In genomic region chr11:71383461-71383860, GRCh38 we compare ENCODE assay signal across 19 cellular contexts.
DNase-seq lines count a peak whose midpoint lies in the region; ATAC-seq and TF ChIP-seq lines count a peak whose summit lies in the region.
"Had no signal": no experiment of that assay in that cellular context is flagged by ENCODE, and none has a peak within 500 bp of the region (broad histone marks: within the 10 kb centered on the region; RNA-seq: fewer than 3 reads in every experiment).

No MANE protein-coding gene starts in this region.

- H3K4me1 ChIP-seq in left lung, result no peaks in the 10 kb centered on the region
- H3K4me1 ChIP-seq: SJSA1 had no signal

- intact Hi-C loops in left lung (cut with DNase I), result no loop called here

- no peaks in the 10 kb centered on the region for H3K9me2 ChIP-seq in SU-DHL-6 (replicated peaks; ENCODE audit: insufficient read depth, low read length)

- no peaks in the 10 kb centered on the region for H3K79me2 ChIP-seq in SU-DHL-6 (ENCODE audit: insufficient read depth, low read length)

- H3K4me3 ChIP-seq in SU-DHL-6 (ENCODE audit: insufficient read depth, low read length, poor library complexity, severe bottlenecking) (no peak overlapping the region), left lung (no peak overlapping the region)
- H3K4me3 ChIP-seq: SJSA1 had no signal

- H3K9ac ChIP-seq in SU-DHL-6 (ENCODE audit: low read length), result no peak overlapping the region

- H3F3A ChIP-seq in SU-DHL-6 (ENCODE audit: insufficient read depth), result peaks cover 16% of the 10 kb centered on the region

- H3K27me3 ChIP-seq in SU-DHL-6 (ENCODE audit: low read length), result no peaks in the 10 kb centered on the region
- H3K27me3 ChIP-seq in left lung, result peaks cover 0 to 9% of the 10 kb centered on the region in 2 donors
- H3K27me3 ChIP-seq: SJSA1 had no signal

- peak; percentile 57 for ATAC-seq in GM18498 (IDR thresholded peaks at IDR 0.05; ENCODE audit: unreplicated experiment)
- ATAC-seq in GM21360 (IDR thresholded peaks at IDR 0.05; ENCODE audit: unreplicated experiment), result peak; percentile 62
- peak; percentile 61 for ATAC-seq in HG03025 (IDR thresholded peaks at IDR 0.05; ENCODE audit: low FRiP score, unreplicated experiment)
- ATAC-seq in left lung, result no peak
- ATAC-seq in GM18873 (IDR thresholded peaks at IDR 0.05; ENCODE audit: low FRiP score, unreplicated experiment), result no peak
- ATAC-seq: CD8-positive, alpha-beta T cell had no signal

- H2AFZ ChIP-seq in SU-DHL-6 (ENCODE audit: low read depth, low read length, severe bottlenecking), result no peak overlapping the region

- H3K27ac ChIP-seq in SU-DHL-6 (ENCODE audit: low read depth, low read length) (peak overlapping the region; percentile 77), left lung (no peak overlapping the region)
- H3K27ac ChIP-seq: SJSA1 had no signal

- H3K9me3 ChIP-seq in SU-DHL-6 (ENCODE audit: insufficient read depth, low read length) (no peaks in the 10 kb centered on the region), left lung (no peaks in the 10 kb centered on the region)
- H3K9me3 ChIP-seq: SJSA1 had no signal

- TF ChIP-seq CTCF in SU-DHL-6 (IDR thresholded peaks at IDR 0.05; ENCODE audit: insufficient read depth, low read length, poor library complexity, severe bottlenecking), result no peak
- TF ChIP-seq CTCF in left lung (IDR thresholded peaks at IDR 0.05), result no peak

- peak overlapping the region; percentile 26 for H3K4me2 ChIP-seq in SU-DHL-6 (ENCODE audit: low read depth, low read length, poor library complexity, severe bottlenecking)

- no peaks in the 10 kb centered on the region for H3K36me3 ChIP-seq in SU-DHL-6 (ENCODE audit: low read length)
- H3K36me3 ChIP-seq in left lung, result no peaks in the 10 kb centered on the region
- H3K36me3 ChIP-seq: SJSA1 had no signal

- H4K20me1 ChIP-seq in SU-DHL-6 (ENCODE audit: low read depth, low read length), result no peaks in the 10 kb centered on the region

- no peak for DNase-seq in HPDE6-E6E7 (ENCODE audit: extremely low spot score)
- no peak for DNase-seq in NCI-H1417 treated with DMSO at 0.1 percent for 48 hours (lab: John Stamatoyannopoulos, UW)
- DNase-seq in left lung, result no peak
- DNase-seq: activated CD4-positive, alpha-beta T cell treated with anti-CD3 and anti-CD28 coated beads, Interleukin-2, amount 10 ng/mL, durations not matched to agents 24 days and 14 days; activated naive CD4-positive, alpha-beta T cell treated with Interleukin-2 at 50 U/mL for 16 hours; activated T-cell treated with anti-CD3 and anti-CD28 coated beads for 4 hours; CD8-positive, alpha-beta T cell; foreskin melanocyte; NCI-H187 treated with DMSO at 0.1 percent for 48 hours; NCI-H446 treated with DMSO at 0.1 percent for 48 hours; stimulated activated CD4-positive, alpha-beta T cell treated with anti-CD3 and anti-CD28 coated beads, Interleukin-2, amount 100 ng/mL, for 24 hours; substantia nigra; T1000 had no signal

Comparison
In these comparisons a context has a peak if more than half of its experiments do, and no peak if none do; other contexts are left out.
1. ATAC-seq: peak in GM18498 (single experiment), GM21360 (single experiment) and HG03025 (single experiment); none in left lung (single experiment) and GM18873 (single experiment).